8 cellular contexts compared by ENCODE assay signal in the genomic region with DNA sequence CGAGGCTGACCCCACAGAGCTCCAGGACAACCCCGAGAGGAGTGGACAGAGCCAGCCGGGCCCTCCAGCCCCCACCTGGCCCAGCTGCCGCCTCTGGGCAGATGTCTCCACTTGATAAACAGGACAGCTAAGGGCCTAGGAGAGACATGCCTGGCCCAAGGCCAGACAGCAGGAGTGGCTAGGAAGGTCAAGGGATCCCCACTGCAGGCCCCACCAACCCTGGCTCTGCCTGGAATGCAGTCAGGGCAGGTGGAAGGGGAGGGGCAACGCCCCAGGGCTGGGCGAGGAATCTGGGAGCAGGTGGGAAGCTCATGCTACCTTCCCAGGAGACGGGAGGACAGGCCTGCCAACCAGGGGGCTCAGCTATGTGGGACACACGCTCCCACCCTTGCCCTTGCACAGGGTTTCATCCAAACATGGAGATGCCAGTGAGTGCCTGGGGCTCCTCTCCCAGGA. TPM values are rescaled to one million over a fixed set of nuclear protein-coding genes. Genes with fewer than 3 reads are reported as not detected.
DNase-seq lines count a peak whose midpoint lies in the region; ATAC-seq and TF ChIP-seq lines count a peak whose summit lies in the region.

No MANE protein-coding gene starts in this region.

- ATAC-seq in left ventricle myocardium superior (peak; percentile 1), GM18861 (IDR thresholded peaks at IDR 0.05; ENCODE audit: unreplicated experiment) (no peak)

- H3T11ph ChIP-seq in H9 (ENCODE audit: low read length) = no peak overlapping the region

- 0 out of 5 replicates have a peak overlapping the region, but pooled peaks of 1 of the 2 experiments have one; percentile 0 for H3K4me3 Mint-ChIP-seq in H9

- H3K9me3 ChIP-seq in H9 (ENCODE audit: control insufficient read depth, low read depth, low read length) = no peaks in the 10 kb centered on the region
- H3K9me3 ChIP-seq in SK-N-MC (ENCODE audit: low read depth, low read length) = no peaks in the 10 kb centered on the region
- H3K9me3 ChIP-seq in skeletal muscle tissue (ENCODE audit: control insufficient read depth in 3 of 3, low read length in 3 of 3) = no peaks in the 10 kb centered on the region

- no peaks in the 10 kb centered on the region; the same call in 1 of the 2 replicates for H3K79me2 ChIP-seq in H9 (ENCODE audit: insufficient read depth, low read length)

- no peak overlapping the region for H3K56ac ChIP-seq in H9 (ENCODE audit: insufficient read length, low read depth, low read length)

- no peaks in the 10 kb centered on the region for H3K9me3 Mint-ChIP-seq in H9

- H3K23ac ChIP-seq in H9 (ENCODE audit: insufficient read length, low read depth, low read length) = no peak overlapping the region

- H4K8ac ChIP-seq in H9 (replicated peaks; ENCODE audit: insufficient read length, low read depth, low read length) = no peak overlapping the region

- no peak overlapping the region for H2BK12ac ChIP-seq in H9 (ENCODE audit: insufficient read length, low read depth, low read length)

- peak overlapping the region; percentile 35 for H3K18ac ChIP-seq in H9 (ENCODE audit: insufficient read length, low read depth, low read length)

- peak; percentile 88 for DNase-seq in H9
- no peak for DNase-seq in SK-N-MC (ENCODE audit: low read depth, low spot score)
- DNase-seq in left ventricle myocardium superior = no peak
- no peak for DNase-seq in activated naive CD4-positive, alpha-beta T cell treated with Interleukin-2 at 50 U/mL for 16 hours
- DNase-seq in NCI-H2081 (lab: John Stamatoyannopoulos, UW) = no peak
- DNase-seq in AML-193 (lab: John Stamatoyannopoulos, UW) = no peak

- H3K27me3 ChIP-seq in H9 (ENCODE audit: insufficient read depth, low read length) (no peaks in the 10 kb centered on the region), skeletal muscle tissue (ENCODE audit: control insufficient read depth in 3 of 3, insufficient read depth in 3 of 3, low read length in 3 of 3) (no peaks in the 10 kb centered on the region)

- H3K27ac ChIP-seq in H9 (ENCODE audit: insufficient read length, low read depth, low read length) (no peak overlapping the region), SK-N-MC (peak overlapping the region; percentile 51), skeletal muscle tissue (ENCODE audit: low read depth, low read length) (peak overlapping the region; percentile 89)

- H2AK5ac ChIP-seq in H9 (ENCODE audit: insufficient read length, low read length) = no peak overlapping the region

- H3K4me1 ChIP-seq in H9 (ENCODE audit: insufficient read depth, low read length) = peaks cover 8% of the 10 kb centered on the region; the same call in 1 of the 2 replicates
- peaks cover 98 to 100% (median 98%) of the 10 kb centered on the region in 3 donors for H3K4me1 ChIP-seq in skeletal muscle tissue (ENCODE audit: control insufficient read depth in 3 of 3, insufficient read depth in 3 of 3, low read length in 3 of 3)

- no peak overlapping the region for H2BK120ac ChIP-seq in H9 (ENCODE audit: low read depth, low read length, poor library complexity, severe bottlenecking)

- no peak overlapping the region for H4K5ac ChIP-seq in H9 (ENCODE audit: insufficient read length, low read depth, low read length)

- H3K36me3 ChIP-seq in SK-N-MC (ENCODE audit: insufficient read depth, low read length) (no peaks in the 10 kb centered on the region), skeletal muscle tissue (ENCODE audit: control insufficient read depth in 3 of 3, insufficient read depth in 3 of 3, low read length in 3 of 3) (no peaks in the 10 kb centered on the region)

- no peak for TF ChIP-seq CTCF in H9 (conservative IDR thresholded peaks at IDR 0.05)

- H3K23me2 ChIP-seq in H9 (ENCODE audit: insufficient read length, low read depth, low read length, poor library complexity, severe bottlenecking) = no peaks in the 10 kb centered on the region

- no peak overlapping the region for H3K4me2 ChIP-seq in H9 (ENCODE audit: insufficient read depth, insufficient read length, low read length)

- H3K4me1 Mint-ChIP-seq in H9 = peaks cover 34 to 48% of the 10 kb centered on the region in 2 experiments

- H3K36me3 Mint-ChIP-seq in H9 (ENCODE audit: insufficient read depth in 1 of 3, low read depth in 3 of 3) = peaks cover 0 to 3% (median 0%) of the 10 kb centered on the region in 3 experiments; a peak in 2 of 7 replicates

- no peak overlapping the region for H2AFZ ChIP-seq in H9 (ENCODE audit: low read length)

- peaks cover 7% of the 10 kb centered on the region for H3K79me1 ChIP-seq in H9 (ENCODE audit: insufficient read depth, low read depth, low read length, poor library complexity, severe bottlenecking)

- no CpG with 5 or more reads among the region's 8 CpGs for WGBS in H9 (ENCODE audit: extremely low coverage, insufficient read length, low lambda C conversion rate)

- H4K20me1 ChIP-seq in H9 (ENCODE audit: control insufficient read depth, insufficient read depth, insufficient read length) = peaks cover 5% of the 10 kb centered on the region

- no peak overlapping the region for H2BK20ac ChIP-seq in H9 (ENCODE audit: low read depth, low read length, poor library complexity, severe bottlenecking)

- H3K9ac ChIP-seq in H9 (ENCODE audit: extremely low read depth, insufficient read length, low read length) (no peak overlapping the region), SK-N-MC (ENCODE audit: insufficient read length) (no peak overlapping the region), skeletal muscle tissue (ENCODE audit: low read depth in 1 of 3, low read length in 3 of 3) (peak overlapping the region in 2 of 3 donors; percentile 12 to 68)

- H2BK5ac ChIP-seq in H9 (ENCODE audit: insufficient read length, low read length) = no peak overlapping the region

- intact Hi-C loops in left ventricle myocardium superior (cut with micrococcal nuclease) = no loop called here

- peak overlapping the region; percentile 44 for H3K4me3 ChIP-seq in SK-N-MC
- H3K4me3 ChIP-seq in skeletal muscle tissue (ENCODE audit: low read length in 3 of 3) = peak overlapping the region in 1 of 3 donors; percentile 13

- H3K14ac ChIP-seq in H9 (ENCODE audit: insufficient read depth, low read length) = peak overlapping the region; percentile 61

- peaks cover 2% of the 10 kb centered on the region; the same call in 1 of the 2 replicates for H3K27me3 Mint-ChIP-seq in H9 (ENCODE audit: low read depth)

- H4K91ac ChIP-seq in H9 (ENCODE audit: insufficient read length, low read depth, low read length) = peak overlapping the region; percentile 46

- no peak overlapping the region for H3K4ac ChIP-seq in H9 (ENCODE audit: low read depth, low read length)

- H2BK15ac ChIP-seq in H9 (ENCODE audit: low read depth, low read length) = no peak overlapping the region

- H3K27ac Mint-ChIP-seq in H9 = peak overlapping the region in 2 of 3 experiments; percentile 96; a peak in 4 of 7 replicates

RNA-seq across cellular contexts. Expression of gene SH3GL1, which starts 25.2 kb away (rescaled TPM):
- 85.5 TPM in 2 replicates for total RNA-seq in H9 (2021)
- total RNA-seq in left ventricle myocardium superior = 19.1 TPM
- total RNA-seq in skeletal muscle tissue = 16.2 TPM

RNA-seq across cellular contexts. Expression of gene CHAF1A, which starts 27.2 kb away (rescaled TPM):
- total RNA-seq in H9 (2021) (143 and 148 TPM in 2 replicates), left ventricle myocardium superior (7.2 TPM), skeletal muscle tissue (6.3 TPM)

RNA-seq across cellular contexts. Expression of gene MPND, which starts 31.8 kb away (rescaled TPM):
- total RNA-seq in H9 (2021) (37.0 and 38.2 TPM in 2 replicates), left ventricle myocardium superior (19.2 TPM), skeletal muscle tissue (5.7 TPM)

RNA-seq across cellular contexts. Expression of gene STAP2, which starts 36.6 kb away (rescaled TPM):
- total RNA-seq in H9 (2021) (19.0 and 20.2 TPM in 2 replicates), left ventricle myocardium superior (4.2 TPM), skeletal muscle tissue (5.2 TPM)

Comparison
In these comparisons a context has a peak if more than half of its experiments do, and no peak if none do; other contexts are left out.
1. H3K9ac ChIP-seq: peak in skeletal muscle tissue (2 of 3); none in H9 (single experiment) and SK-N-MC (single experiment).
2. RNA of gene CHAF1A, which starts 27.2 kb away (total RNA-seq): 143 to 148 TPM in H9; 7.2 TPM in left ventricle myocardium superior (single experiment) and 6.3 TPM in skeletal muscle tissue (single experiment); every median in the first group is over 10 times any median in the second.